In the genomic region with DNA sequence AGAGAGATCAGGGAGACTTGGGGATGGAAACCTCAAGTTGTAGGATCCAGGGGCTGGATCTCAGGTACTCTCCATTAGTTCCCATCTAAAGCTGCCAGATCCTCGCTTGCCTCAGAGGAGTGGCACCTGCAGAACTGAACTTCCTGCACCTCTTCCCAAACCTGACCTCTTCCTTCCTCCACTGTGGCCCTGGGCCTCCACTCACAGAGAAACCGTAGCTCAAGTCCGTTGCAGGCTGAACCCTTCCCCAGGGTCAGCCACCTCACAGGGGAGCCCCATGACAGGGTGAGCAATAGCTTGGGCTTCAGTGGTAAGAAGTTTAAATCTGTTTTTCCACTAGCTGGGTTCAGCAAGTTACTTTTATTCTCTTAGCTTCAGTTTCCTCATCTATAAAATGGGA, we compare ENCODE assay signal across 2 cellular contexts.
TF ChIP-seq lines count a peak whose summit lies in the region.

No MANE protein-coding gene starts in this region.

TF ChIP-seq in SK-N-SH, 30 proteins besides CTCF, POLR2A, EP300 and RAD21 (continued from another document):
- TF ChIP-seq, protein P1, sequence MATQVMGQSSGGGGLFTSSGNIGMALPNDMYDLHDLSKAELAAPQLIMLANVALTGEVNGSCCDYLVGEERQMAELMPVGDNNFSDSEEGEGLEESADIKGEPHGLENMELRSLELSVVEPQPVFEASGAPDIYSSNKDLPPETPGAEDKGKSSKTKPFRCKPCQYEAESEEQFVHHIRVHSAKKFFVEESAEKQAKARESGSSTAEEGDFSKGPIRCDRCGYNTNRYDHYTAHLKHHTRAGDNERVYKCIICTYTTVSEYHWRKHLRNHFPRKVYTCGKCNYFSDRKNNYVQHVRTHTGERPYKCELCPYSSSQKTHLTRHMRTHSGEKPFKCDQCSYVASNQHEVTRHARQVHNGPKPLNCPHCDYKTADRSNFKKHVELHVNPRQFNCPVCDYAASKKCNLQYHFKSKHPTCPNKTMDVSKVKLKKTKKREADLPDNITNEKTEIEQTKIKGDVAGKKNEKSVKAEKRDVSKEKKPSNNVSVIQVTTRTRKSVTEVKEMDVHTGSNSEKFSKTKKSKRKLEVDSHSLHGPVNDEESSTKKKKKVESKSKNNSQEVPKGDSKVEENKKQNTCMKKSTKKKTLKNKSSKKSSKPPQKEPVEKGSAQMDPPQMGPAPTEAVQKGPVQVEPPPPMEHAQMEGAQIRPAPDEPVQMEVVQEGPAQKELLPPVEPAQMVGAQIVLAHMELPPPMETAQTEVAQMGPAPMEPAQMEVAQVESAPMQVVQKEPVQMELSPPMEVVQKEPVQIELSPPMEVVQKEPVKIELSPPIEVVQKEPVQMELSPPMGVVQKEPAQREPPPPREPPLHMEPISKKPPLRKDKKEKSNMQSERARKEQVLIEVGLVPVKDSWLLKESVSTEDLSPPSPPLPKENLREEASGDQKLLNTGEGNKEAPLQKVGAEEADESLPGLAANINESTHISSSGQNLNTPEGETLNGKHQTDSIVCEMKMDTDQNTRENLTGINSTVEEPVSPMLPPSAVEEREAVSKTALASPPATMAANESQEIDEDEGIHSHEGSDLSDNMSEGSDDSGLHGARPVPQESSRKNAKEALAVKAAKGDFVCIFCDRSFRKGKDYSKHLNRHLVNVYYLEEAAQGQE (IDR thresholded peaks at IDR 0.05; ENCODE audit: low read depth, low read length), result no peak
- TF ChIP-seq, protein P2, sequence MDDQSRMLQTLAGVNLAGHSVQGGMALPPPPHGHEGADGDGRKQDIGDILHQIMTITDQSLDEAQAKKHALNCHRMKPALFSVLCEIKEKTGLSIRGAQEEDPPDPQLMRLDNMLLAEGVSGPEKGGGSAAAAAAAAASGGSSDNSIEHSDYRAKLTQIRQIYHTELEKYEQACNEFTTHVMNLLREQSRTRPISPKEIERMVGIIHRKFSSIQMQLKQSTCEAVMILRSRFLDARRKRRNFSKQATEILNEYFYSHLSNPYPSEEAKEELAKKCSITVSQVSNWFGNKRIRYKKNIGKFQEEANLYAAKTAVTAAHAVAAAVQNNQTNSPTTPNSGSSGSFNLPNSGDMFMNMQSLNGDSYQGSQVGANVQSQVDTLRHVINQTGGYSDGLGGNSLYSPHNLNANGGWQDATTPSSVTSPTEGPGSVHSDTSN (IDR thresholded peaks at IDR 0.05), result no peak
- no peak for TF ChIP-seq FOXJ3 (CRISPR knock-in tag; IDR thresholded peaks at IDR 0.05)
- no peak for TF ChIP-seq TCF12 (IDR thresholded peaks at IDR 0.05)
- TF ChIP-seq GABPA (IDR thresholded peaks at IDR 0.05; ENCODE audit: low read depth), result no peak

TF ChIP-seq in SK-N-SH treated with all-trans-retinoic acid at 6 μM for 48 hours, 23 proteins besides CTCF, POLR2A, EP300 and RAD21 (continued from another document):
- TF ChIP-seq, protein P3, sequence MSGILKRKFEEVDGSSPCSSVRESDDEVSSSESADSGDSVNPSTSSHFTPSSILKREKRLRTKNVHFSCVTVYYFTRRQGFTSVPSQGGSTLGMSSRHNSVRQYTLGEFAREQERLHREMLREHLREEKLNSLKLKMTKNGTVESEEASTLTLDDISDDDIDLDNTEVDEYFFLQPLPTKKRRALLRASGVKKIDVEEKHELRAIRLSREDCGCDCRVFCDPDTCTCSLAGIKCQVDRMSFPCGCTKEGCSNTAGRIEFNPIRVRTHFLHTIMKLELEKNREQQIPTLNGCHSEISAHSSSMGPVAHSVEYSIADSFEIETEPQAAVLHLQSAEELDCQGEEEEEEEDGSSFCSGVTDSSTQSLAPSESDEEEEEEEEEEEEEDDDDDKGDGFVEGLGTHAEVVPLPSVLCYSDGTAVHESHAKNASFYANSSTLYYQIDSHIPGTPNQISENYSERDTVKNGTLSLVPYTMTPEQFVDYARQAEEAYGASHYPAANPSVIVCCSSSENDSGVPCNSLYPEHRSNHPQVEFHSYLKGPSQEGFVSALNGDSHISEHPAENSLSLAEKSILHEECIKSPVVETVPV (CRISPR knock-in tag; IDR thresholded peaks at IDR 0.05), result no peak
- TF ChIP-seq TCF4 (CRISPR knock-in tag; IDR thresholded peaks at IDR 0.05; ENCODE audit: borderline replicate concordance) (no peak), ZC3H10 (CRISPR knock-in tag; IDR thresholded peaks at IDR 0.05) (no peak)
- TF ChIP-seq, protein P4, sequence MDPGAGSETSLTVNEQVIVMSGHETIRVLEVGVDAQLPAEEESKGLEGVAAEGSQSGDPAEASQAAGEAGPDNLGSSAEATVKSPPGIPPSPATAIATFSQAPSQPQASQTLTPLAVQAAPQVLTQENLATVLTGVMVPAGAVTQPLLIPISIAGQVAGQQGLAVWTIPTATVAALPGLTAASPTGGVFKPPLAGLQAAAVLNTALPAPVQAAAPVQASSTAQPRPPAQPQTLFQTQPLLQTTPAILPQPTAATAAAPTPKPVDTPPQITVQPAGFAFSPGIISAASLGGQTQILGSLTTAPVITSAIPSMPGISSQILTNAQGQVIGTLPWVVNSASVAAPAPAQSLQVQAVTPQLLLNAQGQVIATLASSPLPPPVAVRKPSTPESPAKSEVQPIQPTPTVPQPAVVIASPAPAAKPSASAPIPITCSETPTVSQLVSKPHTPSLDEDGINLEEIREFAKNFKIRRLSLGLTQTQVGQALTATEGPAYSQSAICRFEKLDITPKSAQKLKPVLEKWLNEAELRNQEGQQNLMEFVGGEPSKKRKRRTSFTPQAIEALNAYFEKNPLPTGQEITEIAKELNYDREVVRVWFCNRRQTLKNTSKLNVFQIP (CRISPR knock-in tag; IDR thresholded peaks at IDR 0.05; ENCODE audit: borderline replicate concordance, low read depth), result no peak
- TF ChIP-seq, protein P5, sequence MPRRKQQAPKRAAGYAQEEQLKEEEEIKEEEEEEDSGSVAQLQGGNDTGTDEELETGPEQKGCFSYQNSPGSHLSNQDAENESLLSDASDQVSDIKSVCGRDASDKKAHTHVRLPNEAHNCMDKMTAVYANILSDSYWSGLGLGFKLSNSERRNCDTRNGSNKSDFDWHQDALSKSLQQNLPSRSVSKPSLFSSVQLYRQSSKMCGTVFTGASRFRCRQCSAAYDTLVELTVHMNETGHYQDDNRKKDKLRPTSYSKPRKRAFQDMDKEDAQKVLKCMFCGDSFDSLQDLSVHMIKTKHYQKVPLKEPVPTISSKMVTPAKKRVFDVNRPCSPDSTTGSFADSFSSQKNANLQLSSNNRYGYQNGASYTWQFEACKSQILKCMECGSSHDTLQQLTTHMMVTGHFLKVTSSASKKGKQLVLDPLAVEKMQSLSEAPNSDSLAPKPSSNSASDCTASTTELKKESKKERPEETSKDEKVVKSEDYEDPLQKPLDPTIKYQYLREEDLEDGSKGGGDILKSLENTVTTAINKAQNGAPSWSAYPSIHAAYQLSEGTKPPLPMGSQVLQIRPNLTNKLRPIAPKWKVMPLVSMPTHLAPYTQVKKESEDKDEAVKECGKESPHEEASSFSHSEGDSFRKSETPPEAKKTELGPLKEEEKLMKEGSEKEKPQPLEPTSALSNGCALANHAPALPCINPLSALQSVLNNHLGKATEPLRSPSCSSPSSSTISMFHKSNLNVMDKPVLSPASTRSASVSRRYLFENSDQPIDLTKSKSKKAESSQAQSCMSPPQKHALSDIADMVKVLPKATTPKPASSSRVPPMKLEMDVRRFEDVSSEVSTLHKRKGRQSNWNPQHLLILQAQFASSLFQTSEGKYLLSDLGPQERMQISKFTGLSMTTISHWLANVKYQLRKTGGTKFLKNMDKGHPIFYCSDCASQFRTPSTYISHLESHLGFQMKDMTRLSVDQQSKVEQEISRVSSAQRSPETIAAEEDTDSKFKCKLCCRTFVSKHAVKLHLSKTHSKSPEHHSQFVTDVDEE (CRISPR knock-in tag; IDR thresholded peaks at IDR 0.05), result no peak
TF ChIP-seq in SK-N-SH treated with all-trans-retinoic acid at 6 μM for 48 hours: peak in this region for 0.
